In the genomic region with DNA sequence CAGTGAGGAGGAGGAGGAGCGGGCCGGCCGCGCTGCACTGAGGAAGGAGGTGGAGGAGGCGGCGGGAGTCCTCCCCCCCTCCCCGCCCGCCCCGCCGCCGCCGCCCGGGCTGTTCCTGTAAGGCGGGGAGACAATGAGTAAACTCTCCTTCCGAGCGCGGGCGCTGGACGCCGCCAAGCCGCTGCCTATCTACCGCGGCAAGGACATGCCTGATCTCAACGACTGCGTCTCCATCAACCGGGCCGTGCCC, we compare ENCODE assay signal across 1 cellular context.
TF ChIP-seq lines count a peak whose summit lies in the region.

No MANE protein-coding gene starts in this region.

TF ChIP-seq in HepG2, 621 proteins besides CTCF, POLR2A, EP300 and RAD21 (continued from another document and continues in another):
- TF ChIP-seq, protein P1, sequence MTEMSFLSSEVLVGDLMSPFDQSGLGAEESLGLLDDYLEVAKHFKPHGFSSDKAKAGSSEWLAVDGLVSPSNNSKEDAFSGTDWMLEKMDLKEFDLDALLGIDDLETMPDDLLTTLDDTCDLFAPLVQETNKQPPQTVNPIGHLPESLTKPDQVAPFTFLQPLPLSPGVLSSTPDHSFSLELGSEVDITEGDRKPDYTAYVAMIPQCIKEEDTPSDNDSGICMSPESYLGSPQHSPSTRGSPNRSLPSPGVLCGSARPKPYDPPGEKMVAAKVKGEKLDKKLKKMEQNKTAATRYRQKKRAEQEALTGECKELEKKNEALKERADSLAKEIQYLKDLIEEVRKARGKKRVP (CRISPR knock-in tag; IDR thresholded peaks at IDR 0.05): no peak; a peak in 1 of 4 replicates
- no peak for TF ChIP-seq ASH2L (IDR thresholded peaks at IDR 0.05; ENCODE audit: insufficient read length, low read depth, low read length)
- TF ChIP-seq ZNF570 (CRISPR knock-in tag; IDR thresholded peaks at IDR 0.05; ENCODE audit: borderline replicate concordance): no peak
- peak; percentile 91; the same call in 1 of the 2 replicates for TF ChIP-seq PATZ1 (CRISPR knock-in tag; IDR thresholded peaks at IDR 0.05)
- no peak for TF ChIP-seq ZNF335 (CRISPR knock-in tag; IDR thresholded peaks at IDR 0.05)
- TF ChIP-seq SNAPC2 (CRISPR knock-in tag; IDR thresholded peaks at IDR 0.05): no peak
- no peak for TF ChIP-seq CSRNP1 (CRISPR knock-in tag; IDR thresholded peaks at IDR 0.05)
- TF ChIP-seq ZNF75D (CRISPR knock-in tag; IDR thresholded peaks at IDR 0.05; ENCODE audit: borderline replicate concordance): no peak
- no peak for TF ChIP-seq RFX3 (CRISPR knock-in tag; IDR thresholded peaks at IDR 0.05)
- TF ChIP-seq, protein P2, sequence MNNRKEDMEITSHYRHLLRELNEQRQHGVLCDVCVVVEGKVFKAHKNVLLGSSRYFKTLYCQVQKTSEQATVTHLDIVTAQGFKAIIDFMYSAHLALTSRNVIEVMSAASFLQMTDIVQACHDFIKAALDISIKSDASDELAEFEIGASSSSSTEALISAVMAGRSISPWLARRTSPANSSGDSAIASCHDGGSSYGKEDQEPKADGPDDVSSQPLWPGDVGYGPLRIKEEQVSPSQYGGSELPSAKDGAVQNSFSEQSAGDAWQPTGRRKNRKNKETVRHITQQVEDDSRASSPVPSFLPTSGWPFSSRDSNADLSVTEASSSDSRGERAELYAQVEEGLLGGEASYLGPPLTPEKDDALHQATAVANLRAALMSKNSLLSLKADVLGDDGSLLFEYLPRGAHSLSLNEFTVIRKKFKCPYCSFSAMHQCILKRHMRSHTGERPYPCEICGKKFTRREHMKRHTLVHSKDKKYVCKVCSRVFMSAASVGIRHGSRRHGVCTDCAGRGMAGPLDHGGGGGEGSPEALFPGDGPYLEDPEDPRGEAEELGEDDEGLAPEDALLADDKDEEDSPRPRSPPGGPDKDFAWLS (CRISPR knock-in tag; IDR thresholded peaks at IDR 0.05; ENCODE audit: borderline replicate concordance): no peak
- TF ChIP-seq POGZ (CRISPR knock-in tag; IDR thresholded peaks at IDR 0.05): no peak
- no peak for TF ChIP-seq WIZ (CRISPR knock-in tag; IDR thresholded peaks at IDR 0.05)
- no peak; the same call in 1 of the 2 replicates for TF ChIP-seq ZNF674 (CRISPR knock-in tag; IDR thresholded peaks at IDR 0.05; ENCODE audit: low read depth)
- no peak for TF ChIP-seq SMAD1 (CRISPR knock-in tag; IDR thresholded peaks at IDR 0.05; ENCODE audit: borderline replicate concordance, low read depth)
- TF ChIP-seq ZNF260 (CRISPR knock-in tag; IDR thresholded peaks at IDR 0.05; ENCODE audit: borderline replicate concordance, low read depth): no peak
- 0 out of 2 replicates have a peak, but pooled peaks have one; percentile 0 for TF ChIP-seq PPARG (CRISPR knock-in tag; conservative IDR thresholded peaks at IDR 0.05)
- 0 out of 2 replicates have a peak, but pooled peaks have one; percentile 8 for TF ChIP-seq YEATS4 (CRISPR knock-in tag; IDR thresholded peaks at IDR 0.05; ENCODE audit: borderline replicate concordance)
- no peak for TF ChIP-seq USF2 (IDR thresholded peaks at IDR 0.05; ENCODE audit: low read depth, low read length)
- no peak for TF ChIP-seq USF2 (CRISPR knock-in tag; IDR thresholded peaks at IDR 0.05; ENCODE audit: borderline replicate concordance)
- no peak for TF ChIP-seq ZFP82 (CRISPR knock-in tag; IDR thresholded peaks at IDR 0.05; ENCODE audit: borderline replicate concordance)
- TF ChIP-seq, protein P3, sequence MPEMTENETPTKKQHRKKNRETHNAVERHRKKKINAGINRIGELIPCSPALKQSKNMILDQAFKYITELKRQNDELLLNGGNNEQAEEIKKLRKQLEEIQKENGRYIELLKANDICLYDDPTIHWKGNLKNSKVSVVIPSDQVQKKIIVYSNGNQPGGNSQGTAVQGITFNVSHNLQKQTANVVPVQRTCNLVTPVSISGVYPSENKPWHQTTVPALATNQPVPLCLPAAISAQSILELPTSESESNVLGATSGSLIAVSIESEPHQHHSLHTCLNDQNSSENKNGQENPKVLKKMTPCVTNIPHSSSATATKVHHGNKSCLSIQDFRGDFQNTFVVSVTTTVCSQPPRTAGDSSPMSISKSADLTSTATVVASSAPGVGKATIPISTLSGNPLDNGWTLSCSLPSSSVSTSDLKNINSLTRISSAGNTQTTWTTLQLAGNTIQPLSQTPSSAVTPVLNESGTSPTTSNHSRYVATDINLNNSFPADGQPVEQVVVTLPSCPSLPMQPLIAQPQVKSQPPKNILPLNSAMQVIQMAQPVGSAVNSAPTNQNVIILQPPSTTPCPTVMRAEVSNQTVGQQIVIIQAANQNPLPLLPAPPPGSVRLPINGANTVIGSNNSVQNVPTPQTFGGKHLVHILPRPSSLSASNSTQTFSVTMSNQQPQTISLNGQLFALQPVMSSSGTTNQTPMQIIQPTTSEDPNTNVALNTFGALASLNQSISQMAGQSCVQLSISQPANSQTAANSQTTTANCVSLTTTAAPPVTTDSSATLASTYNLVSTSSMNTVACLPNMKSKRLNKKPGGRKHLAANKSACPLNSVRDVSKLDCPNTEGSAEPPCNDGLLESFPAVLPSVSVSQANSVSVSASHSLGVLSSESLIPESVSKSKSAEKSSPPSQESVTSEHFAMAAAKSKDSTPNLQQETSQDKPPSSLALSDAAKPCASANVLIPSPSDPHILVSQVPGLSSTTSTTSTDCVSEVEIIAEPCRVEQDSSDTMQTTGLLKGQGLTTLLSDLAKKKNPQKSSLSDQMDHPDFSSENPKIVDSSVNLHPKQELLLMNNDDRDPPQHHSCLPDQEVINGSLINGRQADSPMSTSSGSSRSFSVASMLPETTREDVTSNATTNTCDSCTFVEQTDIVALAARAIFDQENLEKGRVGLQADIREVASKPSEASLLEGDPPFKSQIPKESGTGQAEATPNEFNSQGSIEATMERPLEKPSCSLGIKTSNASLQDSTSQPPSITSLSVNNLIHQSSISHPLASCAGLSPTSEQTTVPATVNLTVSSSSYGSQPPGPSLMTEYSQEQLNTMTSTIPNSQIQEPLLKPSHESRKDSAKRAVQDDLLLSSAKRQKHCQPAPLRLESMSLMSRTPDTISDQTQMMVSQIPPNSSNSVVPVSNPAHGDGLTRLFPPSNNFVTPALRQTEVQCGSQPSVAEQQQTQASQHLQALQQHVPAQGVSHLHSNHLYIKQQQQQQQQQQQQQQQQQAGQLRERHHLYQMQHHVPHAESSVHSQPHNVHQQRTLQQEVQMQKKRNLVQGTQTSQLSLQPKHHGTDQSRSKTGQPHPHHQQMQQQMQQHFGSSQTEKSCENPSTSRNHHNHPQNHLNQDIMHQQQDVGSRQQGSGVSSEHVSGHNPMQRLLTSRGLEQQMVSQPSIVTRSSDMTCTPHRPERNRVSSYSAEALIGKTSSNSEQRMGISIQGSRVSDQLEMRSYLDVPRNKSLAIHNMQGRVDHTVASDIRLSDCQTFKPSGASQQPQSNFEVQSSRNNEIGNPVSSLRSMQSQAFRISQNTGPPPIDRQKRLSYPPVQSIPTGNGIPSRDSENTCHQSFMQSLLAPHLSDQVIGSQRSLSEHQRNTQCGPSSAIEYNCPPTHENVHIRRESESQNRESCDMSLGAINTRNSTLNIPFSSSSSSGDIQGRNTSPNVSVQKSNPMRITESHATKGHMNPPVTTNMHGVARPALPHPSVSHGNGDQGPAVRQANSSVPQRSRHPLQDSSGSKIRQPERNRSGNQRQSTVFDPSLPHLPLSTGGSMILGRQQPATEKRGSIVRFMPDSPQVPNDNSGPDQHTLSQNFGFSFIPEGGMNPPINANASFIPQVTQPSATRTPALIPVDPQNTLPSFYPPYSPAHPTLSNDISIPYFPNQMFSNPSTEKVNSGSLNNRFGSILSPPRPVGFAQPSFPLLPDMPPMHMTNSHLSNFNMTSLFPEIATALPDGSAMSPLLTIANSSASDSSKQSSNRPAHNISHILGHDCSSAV (CRISPR knock-in tag; IDR thresholded peaks at IDR 0.05; ENCODE audit: borderline replicate concordance): no peak
- TF ChIP-seq, protein P4, sequence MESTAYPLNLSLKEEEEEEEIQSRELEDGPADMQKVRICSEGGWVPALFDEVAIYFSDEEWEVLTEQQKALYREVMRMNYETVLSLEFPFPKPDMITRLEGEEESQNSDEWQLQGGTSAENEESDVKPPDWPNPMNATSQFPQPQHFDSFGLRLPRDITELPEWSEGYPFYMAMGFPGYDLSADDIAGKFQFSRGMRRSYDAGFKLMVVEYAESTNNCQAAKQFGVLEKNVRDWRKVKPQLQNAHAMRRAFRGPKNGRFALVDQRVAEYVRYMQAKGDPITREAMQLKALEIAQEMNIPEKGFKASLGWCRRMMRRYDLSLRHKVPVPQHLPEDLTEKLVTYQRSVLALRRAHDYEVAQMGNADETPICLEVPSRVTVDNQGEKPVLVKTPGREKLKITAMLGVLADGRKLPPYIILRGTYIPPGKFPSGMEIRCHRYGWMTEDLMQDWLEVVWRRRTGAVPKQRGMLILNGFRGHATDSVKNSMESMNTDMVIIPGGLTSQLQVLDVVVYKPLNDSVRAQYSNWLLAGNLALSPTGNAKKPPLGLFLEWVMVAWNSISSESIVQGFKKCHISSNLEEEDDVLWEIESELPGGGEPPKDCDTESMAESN (CRISPR knock-in tag; conservative IDR thresholded peaks at IDR 0.05): 0 out of 2 replicates have a peak, but pooled peaks have one; percentile 16
- TF ChIP-seq SP4 (CRISPR knock-in tag; IDR thresholded peaks at IDR 0.05): no peak
- TF ChIP-seq HNF4G (IDR thresholded peaks at IDR 0.05; ENCODE audit: borderline replicate concordance, low read depth, low read length): no peak
- TF ChIP-seq HNF4G (CRISPR knock-in tag; IDR thresholded peaks at IDR 0.05; ENCODE audit: borderline replicate concordance, low read depth): no peak
- no peak for TF ChIP-seq ELF4 (CRISPR knock-in tag; IDR thresholded peaks at IDR 0.05; ENCODE audit: borderline replicate concordance)
- no peak; the same call in 1 of the 2 replicates for TF ChIP-seq SPEN (CRISPR knock-in tag; IDR thresholded peaks at IDR 0.05; ENCODE audit: low read depth)
- TF ChIP-seq MED1 (CRISPR knock-in tag; IDR thresholded peaks at IDR 0.05): 0 out of 2 replicates have a peak, but pooled peaks have one; percentile 8
- no peak; the same call in 1 of the 2 replicates for TF ChIP-seq CHCHD3 (CRISPR knock-in tag; IDR thresholded peaks at IDR 0.05)
- 0 out of 2 replicates have a peak, but pooled peaks have one; percentile 32 for TF ChIP-seq ZNF205 (CRISPR knock-in tag; IDR thresholded peaks at IDR 0.05)
- no peak; the same call in 1 of the 2 replicates for TF ChIP-seq FOXC1 (CRISPR knock-in tag; IDR thresholded peaks at IDR 0.05; ENCODE audit: borderline replicate concordance)
- TF ChIP-seq ZNF552 (CRISPR knock-in tag; IDR thresholded peaks at IDR 0.05; ENCODE audit: borderline replicate concordance): no peak
- TF ChIP-seq ZBTB20 (CRISPR knock-in tag; IDR thresholded peaks at IDR 0.05; ENCODE audit: borderline replicate concordance, low read depth): no peak
- peak; percentile 36; the same call in 1 of the 2 replicates for TF ChIP-seq SALL1 (CRISPR knock-in tag; IDR thresholded peaks at IDR 0.05)
- TF ChIP-seq GRHL1 (CRISPR knock-in tag; conservative IDR thresholded peaks at IDR 0.05): no peak
- no peak for TF ChIP-seq BHLHE40 (IDR thresholded peaks at IDR 0.05; ENCODE audit: low read length)
- TF ChIP-seq ZNF839 (CRISPR knock-in tag; IDR thresholded peaks at IDR 0.05; ENCODE audit: borderline replicate concordance): no peak
